1 cellular context compared by ENCODE assay signal in the genomic region with DNA sequence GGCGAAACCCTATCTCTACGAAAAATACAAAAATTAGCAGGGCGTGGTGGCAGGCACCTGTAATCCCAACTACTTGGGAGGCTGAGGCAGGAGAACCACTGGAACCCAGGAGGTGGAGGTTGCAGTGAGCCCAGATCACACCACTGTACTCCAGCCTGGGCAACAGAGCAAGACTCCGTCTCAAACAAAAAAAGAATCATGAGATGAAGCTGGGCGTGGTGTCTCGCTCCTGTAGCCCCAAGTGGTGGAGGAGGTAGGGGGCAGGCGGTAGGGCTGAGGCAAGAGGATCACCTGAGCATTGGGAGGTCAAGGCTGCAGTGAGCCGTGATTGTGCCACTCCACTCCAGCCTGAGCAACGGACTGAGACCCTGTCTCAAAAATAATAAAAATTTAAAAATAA.
TF ChIP-seq lines count a peak whose summit lies in the region.

No MANE protein-coding gene starts in this region.

TF ChIP-seq in HEK293, 187 proteins besides CTCF, POLR2A, EP300 and RAD21:
- peak; percentile 87 for TF ChIP-seq ZNF121 (tag by site-specific recombination; IDR thresholded peaks at IDR 0.05)
